25 cellular contexts compared by ENCODE assay signal in genomic region chr2:239235311-239235710, GRCh38.
"Had no signal": no experiment of that assay in that cellular context is flagged by ENCODE, and none has a peak within 500 bp of the region (broad histone marks: within the 10 kb centered on the region; RNA-seq: fewer than 3 reads in every experiment).

No MANE protein-coding gene starts in this region.

- H2AFZ ChIP-seq: neural progenitor cell had no signal

- DNase-seq: activated CD4-positive, alpha-beta memory T cell treated with anti-CD3 and anti-CD28 coated beads, Interleukin-2, amount 10 ng/mL, durations not matched to agents 7 days and 5 days; activated CD4-positive, alpha-beta T cell treated with anti-CD3 and anti-CD28 coated beads for 48 hours; activated CD4-positive, CD25-positive, alpha-beta regulatory T cell; activated naive CD4-positive, alpha-beta T cell treated with anti-CD3 and anti-CD28 coated beads, Interleukin-2, amount 10 ng/mL, durations not matched to agents 7 days and 5 days; activated naive CD8-positive, alpha-beta T cell treated with anti-CD3 and anti-CD28 coated beads, Interleukin-2, amount 50 U/mL, for 24 hours; anterior cingulate cortex; cortex of kidney; effector CD8-positive, alpha-beta T cell; heart right ventricle; kidney glomerular epithelial cell; left ventricle myocardium superior; mesendoderm; naive thymus-derived CD4-positive, alpha-beta T cell; small intestine; stimulated activated CD4-positive, alpha-beta T cell treated with anti-CD3 and anti-CD28 coated beads, Interleukin-15, amount 100 ng/mL, for 24 hours; stimulated activated CD4-positive, alpha-beta T cell treated with anti-CD3 and anti-CD28 coated beads, Interleukin-2, amount 100 ng/mL, for 48 hours; stimulated activated naive CD8-positive, alpha-beta T cell treated with anti-CD3 and anti-CD28 coated beads, Interleukin-15, amount 100 ng/mL, for 72 hours; T-helper 9 cell; testis; upper lobe of right lung had no signal

- H3K27ac ChIP-seq: neural progenitor cell, testis, upper lobe of right lung had no signal

- ATAC-seq: activated CD8-positive, alpha-beta memory T cell treated with anti-CD3 and anti-CD28 coated beads, Interleukin-2, amount 10 ng/mL, durations not matched to agents 7 days and 5 days; activated naive CD8-positive, alpha-beta T cell treated with anti-CD3 and anti-CD28 coated beads, Interleukin-2, amount 50 U/mL, for 24 hours; esophagus mucosa; heart right ventricle; left ventricle myocardium superior; naive thymus-derived CD4-positive, alpha-beta T cell; stimulated activated naive CD8-positive, alpha-beta T cell treated with anti-CD3 and anti-CD28 coated beads, Interleukin-15, amount 100 ng/mL, for 72 hours; T-cell; upper lobe of right lung had no signal

- H3K9me3 ChIP-seq: heart right ventricle, right atrium auricular region, testis, upper lobe of right lung had no signal

- H3K4me3 ChIP-seq: heart right ventricle, neural progenitor cell, right atrium auricular region, testis, upper lobe of right lung had no signal

- H3K4me2 ChIP-seq: neural progenitor cell had no signal

- H3K36me3 ChIP-seq: heart right ventricle, neural progenitor cell, right atrium auricular region, upper lobe of right lung had no signal

- H3K9ac ChIP-seq: neural progenitor cell had no signal

- H3K27me3 ChIP-seq: heart right ventricle, neural progenitor cell, right atrium auricular region, testis, upper lobe of right lung had no signal
